In genomic region chr20:57755609-57756008, GRCh38 we compare ENCODE assay signal across 16 cellular contexts. TPM values are rescaled to one million over a fixed set of nuclear protein-coding genes. Genes with fewer than 3 reads are reported as not detected.
DNase-seq lines count a peak whose midpoint lies in the region; ATAC-seq and TF ChIP-seq lines count a peak whose summit lies in the region.
"Had no signal": no experiment of that assay in that cellular context is flagged by ENCODE, and none has a peak within 500 bp of the region (broad histone marks: within the 10 kb centered on the region; RNA-seq: fewer than 3 reads in every experiment).

No MANE protein-coding gene starts in this region.

- no peaks in the 10 kb centered on the region for H3K9me3 ChIP-seq in KOPT-K1 (ENCODE audit: insufficient read depth, low read length, poor library complexity, severe bottlenecking)
- peaks cover 10% of the 10 kb centered on the region for H3K9me3 ChIP-seq in left ventricle myocardium inferior (replicated peaks)
- H3K9me3 ChIP-seq: HAP-1 had no signal

- H3K4me3 ChIP-seq in left ventricle myocardium inferior: no peak overlapping the region
- H3K4me3 ChIP-seq: GM23248, HAP-1 had no signal

- no peaks in the 10 kb centered on the region for H3K36me3 Mint-ChIP-seq in stimulated activated effector memory CD8-positive, alpha-beta T cell treated with anti-CD3 and anti-CD28 coated beads, Interleukin-12 subunit alpha, Interleukin-12 subunit beta, amount 100 ng/mL, for 72 hours

- ATAC-seq in stimulated activated effector memory CD8-positive, alpha-beta T cell treated with anti-CD3 and anti-CD28 coated beads, Interleukin-12 subunit alpha, Interleukin-12 subunit beta, amount 100 ng/mL, for 72 hours: no peak

- peak overlapping the region; percentile 2 for H3K27ac Mint-ChIP-seq in stimulated activated effector memory CD8-positive, alpha-beta T cell treated with anti-CD3 and anti-CD28 coated beads, Interleukin-12 subunit alpha, Interleukin-12 subunit beta, amount 100 ng/mL, for 72 hours
- H3K27ac Mint-ChIP-seq: B cell; CD4-positive, alpha-beta T cell had no signal

- no peaks in the 10 kb centered on the region for H3K27me3 ChIP-seq in left ventricle myocardium inferior (ENCODE audit: low read depth)

- DNase-seq in activated effector memory CD4-positive, alpha-beta T cell treated with anti-CD3 and anti-CD28 coated beads, Interleukin-2, amount 50 U/mL, for 16 hours: peak; percentile 4
- no peak for DNase-seq in activated effector memory CD4-positive, alpha-beta T cell treated with Interleukin-2 at 50 U/mL for 16 hours
- DNase-seq in mesenteric fat pad (ENCODE audit: low spot score) (peak; percentile 20), SW480 (ENCODE audit: low spot score) (no peak), NCI-H82 treated with DMSO at 0.1 percent for 48 hours (lab: John Stamatoyannopoulos, UW; ENCODE audit: unreplicated experiment) (no peak), left ventricle myocardium inferior (no peak)
- no peak for DNase-seq in stimulated activated effector memory CD8-positive, alpha-beta T cell treated with anti-CD3 and anti-CD28 coated beads, Interleukin-12 subunit alpha, Interleukin-12 subunit beta, amount 100 ng/mL, for 72 hours (ENCODE audit: low spot score in 2 of 2)
- DNase-seq: C1 segment of cervical spinal cord; CD4-positive, alpha-beta T cell; GM23248; IMR-90 had no signal

- H3K9me3 Mint-ChIP-seq in stimulated activated effector memory CD8-positive, alpha-beta T cell treated with anti-CD3 and anti-CD28 coated beads, Interleukin-12 subunit alpha, Interleukin-12 subunit beta, amount 100 ng/mL, for 72 hours: no peaks in the 10 kb centered on the region
- H3K9me3 Mint-ChIP-seq: CD4-positive, alpha-beta T cell had no signal

- TF ChIP-seq CTCF in left ventricle myocardium inferior (IDR thresholded peaks at IDR 0.05; ENCODE audit: borderline replicate concordance): no peak

- H3K4me1 ChIP-seq in left ventricle myocardium inferior: peaks cover 6% of the 10 kb centered on the region
- H3K4me1 ChIP-seq: Caco-2, HAP-1 had no signal

- intact Hi-C loops in left ventricle myocardium inferior (cut with micrococcal nuclease): no loop called here

- no peaks in the 10 kb centered on the region for H3K4me1 Mint-ChIP-seq in stimulated activated effector memory CD8-positive, alpha-beta T cell treated with anti-CD3 and anti-CD28 coated beads, Interleukin-12 subunit alpha, Interleukin-12 subunit beta, amount 100 ng/mL, for 72 hours

- H3K27ac ChIP-seq in KOPT-K1 (ENCODE audit: low read depth, low read length, poor library complexity, severe bottlenecking): peak overlapping the region; percentile 9
- no peak overlapping the region for H3K27ac ChIP-seq in left ventricle myocardium inferior (replicated peaks)
- H3K27ac ChIP-seq: GM23248, HL-60 had no signal

- H3K36me3 ChIP-seq in KOPT-K1 (ENCODE audit: insufficient read depth, low read length) (no peaks in the 10 kb centered on the region), left ventricle myocardium inferior (no peaks in the 10 kb centered on the region)
- H3K36me3 ChIP-seq: HAP-1 had no signal

- H3K4me3 Mint-ChIP-seq in stimulated activated effector memory CD8-positive, alpha-beta T cell treated with anti-CD3 and anti-CD28 coated beads, Interleukin-12 subunit alpha, Interleukin-12 subunit beta, amount 100 ng/mL, for 72 hours: no peak overlapping the region
- H3K4me3 Mint-ChIP-seq: B cell; CD4-positive, alpha-beta T cell had no signal

RNA-seq across cellular contexts. Expression of gene PMEPA1, which starts 45.8 kb away (rescaled TPM):
- total RNA-seq in mesenteric fat pad (90.0 TPM), left ventricle myocardium inferior (36.4 TPM)

Comparison
In these comparisons a context has a peak if more than half of its experiments do, and no peak if none do; other contexts are left out.
1. DNase-seq: peak in activated effector memory CD4-positive, alpha-beta T cell treated with anti-CD3 and anti-CD28 coated beads, Interleukin-2, amount 50 U/mL, for 16 hours (single experiment) and mesenteric fat pad (single experiment); none in activated effector memory CD4-positive, alpha-beta T cell treated with Interleukin-2 at 50 U/mL for 16 hours (single experiment), stimulated activated effector memory CD8-positive, alpha-beta T cell treated with anti-CD3 and anti-CD28 coated beads, Interleukin-12 subunit alpha, Interleukin-12 subunit beta, amount 100 ng/mL, for 72 hours (0 of 2), SW480 (single experiment), NCI-H82 treated with DMSO at 0.1 percent for 48 hours (single experiment) and left ventricle myocardium inferior (single experiment).